Comparison of ENCODE assay signal across 10 cellular contexts in the genomic region with DNA sequence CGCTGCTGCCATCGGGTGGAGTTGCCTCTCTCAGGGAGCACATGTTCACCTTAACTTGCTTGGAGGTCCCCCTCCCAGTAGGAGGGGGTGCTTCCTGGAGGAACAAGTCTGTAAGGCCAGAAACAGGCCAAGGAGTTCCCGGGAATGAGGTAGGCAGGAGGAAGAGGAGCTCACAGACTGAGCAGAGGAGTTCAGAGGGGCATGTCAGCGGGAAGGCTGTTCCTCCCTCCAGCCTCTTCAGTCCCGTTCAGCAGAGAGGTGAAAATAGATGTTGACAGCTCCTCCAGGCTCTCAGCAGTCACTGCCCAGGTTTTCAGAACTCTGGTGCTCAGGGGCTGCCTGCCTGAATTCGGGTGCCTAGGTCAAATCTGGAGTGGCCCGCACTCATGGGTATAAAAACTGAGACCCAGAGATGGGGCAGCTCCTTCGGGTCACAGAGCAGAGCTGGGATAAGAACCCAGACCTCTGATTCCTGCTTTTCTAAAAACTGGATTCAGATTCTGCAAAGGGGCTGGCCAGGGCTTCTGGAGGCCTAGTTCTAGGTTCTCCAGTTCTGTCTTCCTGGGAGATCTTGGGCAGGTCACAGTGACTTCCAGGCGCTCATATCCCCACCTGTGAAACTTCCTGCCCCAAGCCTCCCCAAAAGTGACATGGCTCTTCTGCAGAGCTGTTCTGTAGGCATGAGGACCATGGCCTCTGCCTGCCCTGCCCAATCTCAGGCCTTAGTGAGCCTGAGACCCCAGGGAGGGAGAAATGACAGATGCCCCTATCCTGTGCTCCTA. TPM values are rescaled to one million over a fixed set of nuclear protein-coding genes. Genes with fewer than 3 reads are reported as not detected.
A peak's percentile ranks its signal among the peaks of the same experiment; 100 is the strongest.
DNase-seq lines count a peak whose midpoint lies in the region; ATAC-seq, FAIRE-seq and TF ChIP-seq lines count a peak whose summit lies in the region.
"Had no signal": no experiment of that assay in that cellular context is flagged by ENCODE, and none has a peak within 500 bp of the region (broad histone marks: within the 10 kb centered on the region; RNA-seq: fewer than 3 reads in every experiment).

No MANE protein-coding gene starts in this region.

- H3K9me3 Mint-ChIP-seq in progenitor cell of endocrine pancreas (ENCODE audit: low read depth) = no peaks in the 10 kb centered on the region

- H3K4me1 Mint-ChIP-seq in progenitor cell of endocrine pancreas (ENCODE audit: low read depth) = peaks cover 2% of the 10 kb centered on the region

- H3K36me3 Mint-ChIP-seq in progenitor cell of endocrine pancreas (ENCODE audit: insufficient read depth) = peaks cover 3% of the 10 kb centered on the region

- H3K27me3 ChIP-seq in right cardiac atrium (ENCODE audit: control insufficient read depth, insufficient read depth) (no peaks in the 10 kb centered on the region), skeletal muscle tissue (ENCODE audit: control insufficient read depth in 3 of 3, insufficient read depth in 3 of 3, low read length in 3 of 3) (no peaks in the 10 kb centered on the region)

- no peak for TF ChIP-seq CTCF in progenitor cell of endocrine pancreas (IDR thresholded peaks at IDR 0.05; ENCODE audit: unreplicated experiment)

- H3K36me3 ChIP-seq in SK-N-MC (ENCODE audit: insufficient read depth, low read length) (peaks cover 8% of the 10 kb centered on the region), skeletal muscle tissue (ENCODE audit: control insufficient read depth in 3 of 3, insufficient read depth in 3 of 3, low read length in 3 of 3) (peaks cover 2 to 13% (median 5%) of the 10 kb centered on the region in 3 donors)

- ATAC-seq in right cardiac atrium = peak in 1 of 2 donors; percentile 1
- ATAC-seq in HG03175 (IDR thresholded peaks at IDR 0.05; ENCODE audit: unreplicated experiment) = no peak

- H3K4me3 Mint-ChIP-seq in progenitor cell of endocrine pancreas (ENCODE audit: low read depth) = no peak overlapping the region

- TF ChIP-seq POLR2A in GM12891 (IDR thresholded peaks at IDR 0.05; ENCODE audit: low read depth, low read length) = peak; percentile 22; the same call in 1 of the 2 replicates

- H3K27ac Mint-ChIP-seq in progenitor cell of endocrine pancreas = no peak overlapping the region

- no peaks in the 10 kb centered on the region for H3K27me3 Mint-ChIP-seq in progenitor cell of endocrine pancreas

- DNase-seq in GM12891 (ENCODE audit: insufficient read length, low spot score) = no peak
- DNase-seq in SK-N-MC (ENCODE audit: low read depth, low spot score) = no peak
- DNase-seq in right cardiac atrium = peak in 1 of 3 donors; percentile 42
- no peak for DNase-seq in progenitor cell of endocrine pancreas (ENCODE audit: low spot score, unreplicated experiment)
- DNase-seq in stimulated activated CD4-positive, alpha-beta T cell treated with anti-CD3 and anti-CD28 coated beads, Interleukin-12 subunit alpha, Interleukin-12 subunit beta, amount 100 ng/mL, for 4 hours = no peak
- DNase-seq: cerebellar nuclear complex, SW 1271 had no signal

- FAIRE-seq in GM12891 (lab: Jason Lieb, UNC) = no peak

- WGBS in right cardiac atrium = 53% methylated on average over 9 of the region's 9 CpGs

- H3K4me1 ChIP-seq in right cardiac atrium (ENCODE audit: control insufficient read depth, insufficient read depth, low read length) (peaks cover 33% of the 10 kb centered on the region), skeletal muscle tissue (ENCODE audit: control insufficient read depth in 3 of 3, insufficient read depth in 3 of 3, low read length in 3 of 3) (peaks cover 35 to 47% (median 40%) of the 10 kb centered on the region in 3 donors)

- H3K9me3 ChIP-seq in SK-N-MC (ENCODE audit: low read depth, low read length) = no peaks in the 10 kb centered on the region
- H3K9me3 ChIP-seq in right cardiac atrium (ENCODE audit: control insufficient read depth, low read length) = no peaks in the 10 kb centered on the region
- H3K9me3 ChIP-seq in skeletal muscle tissue (ENCODE audit: control insufficient read depth in 3 of 3, low read length in 3 of 3) = no peaks in the 10 kb centered on the region

- H3K9ac ChIP-seq in SK-N-MC (ENCODE audit: insufficient read length) = peak overlapping the region; percentile 20
- peak overlapping the region in 1 of 3 donors; percentile 71 for H3K9ac ChIP-seq in skeletal muscle tissue (ENCODE audit: low read depth in 1 of 3, low read length in 3 of 3)

- intact Hi-C loops in right cardiac atrium (cut with DNase I) = loop anchor here (5.0 to 10.0 kb wide), 4 partner anchors 345 to 412 kb away; no protein-coding TSS in a partner anchor

- H3K27ac ChIP-seq in SK-N-MC (no peak overlapping the region), right cardiac atrium (ENCODE audit: low read length) (peak overlapping the region; percentile 44), skeletal muscle tissue (ENCODE audit: low read depth, low read length) (peak overlapping the region; percentile 36)

- H3K4me3 ChIP-seq in SK-N-MC (no peak overlapping the region), right cardiac atrium (ENCODE audit: low read length) (no peak overlapping the region), skeletal muscle tissue (ENCODE audit: low read length in 3 of 3) (no peak overlapping the region)
- H3K4me3 ChIP-seq: smooth muscle cell had no signal

TF ChIP-seq in GM12891, 5 proteins besides CTCF, POLR2A, EP300 and RAD21:
- TF ChIP-seq POU2F2 (IDR thresholded peaks at IDR 0.05; ENCODE audit: low read depth, low read length) = no peak
- TF ChIP-seq PAX5 (IDR thresholded peaks at IDR 0.05; ENCODE audit: insufficient read depth, low read length, severe bottlenecking) = no peak
- no peak; the same call in 1 of the 2 replicates for TF ChIP-seq POLR2AphosphoS5 (IDR thresholded peaks at IDR 0.05; ENCODE audit: low read depth, low read length)

RNA-seq across cellular contexts. Expression of a gene that starts 18.3 kb away (rescaled TPM):
- 27.2 TPM for polyA plus RNA-seq in GM12891 (2012; ENCODE audit: low read depth, missing spikeins)
- total RNA-seq in right cardiac atrium = 10 to 100 TPM; 11.9 to 23.9 (median 19.1) TPM
- polyA plus RNA-seq in right cardiac atrium = 19.1 TPM
- total RNA-seq in skeletal muscle tissue = 7.3 TPM
- total RNA-seq in progenitor cell of endocrine pancreas = 43.8 and 43.9 TPM in 2 replicates

RNA-seq across cellular contexts. Expression of a gene that starts 38.6 kb away (rescaled TPM):
- 23.1 TPM for polyA plus RNA-seq in GM12891 (2012; ENCODE audit: low read depth, missing spikeins)
- total RNA-seq in right cardiac atrium (100 to 1,000 TPM in 2 of 4 donors, 10 to 100 TPM in 2; 88.9 to 127 (median 106) TPM), skeletal muscle tissue (28.2 TPM), progenitor cell of endocrine pancreas (212 and 220 TPM in 2 replicates)
- 228 TPM for polyA plus RNA-seq in right cardiac atrium
